1 cellular context compared by ENCODE assay signal in the genomic region with DNA sequence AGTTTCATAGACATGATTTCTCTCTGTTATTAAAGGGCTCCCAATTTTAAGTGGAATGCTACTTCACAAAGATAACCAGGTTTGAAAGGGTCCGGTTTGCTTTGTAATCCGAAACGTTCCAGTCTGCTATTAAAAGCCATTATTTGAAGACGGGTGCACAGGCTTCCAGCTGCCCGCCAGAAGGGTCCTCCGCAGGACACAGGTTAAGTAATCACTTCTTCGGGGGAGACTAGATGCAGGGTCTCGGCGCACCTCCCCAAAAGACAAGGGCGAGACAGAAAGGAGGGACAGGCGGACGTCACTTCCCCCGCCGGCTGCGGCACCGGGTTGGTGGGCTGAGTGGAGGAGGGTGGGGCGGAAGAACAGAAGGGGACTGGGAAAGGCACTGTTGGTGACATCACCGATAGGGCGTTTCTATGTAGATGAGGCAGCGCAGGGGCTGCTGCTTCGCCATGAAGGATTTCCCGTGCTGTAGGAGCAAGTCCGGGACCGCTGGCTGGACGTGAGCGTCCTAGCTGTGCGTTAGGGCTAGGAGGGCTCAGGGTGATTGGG.
A peak's percentile ranks its signal among the peaks of the same experiment; 100 is the strongest.
TF ChIP-seq lines count a peak whose summit lies in the region.

No MANE protein-coding gene starts in this region.

TF ChIP-seq in HepG2, 621 proteins besides CTCF, POLR2A, EP300 and RAD21 (continued from another document and continues in another):
- TF ChIP-seq ZNF546 (CRISPR knock-in tag; conservative IDR thresholded peaks at IDR 0.05) (no peak), ZNF564 (CRISPR knock-in tag; IDR thresholded peaks at IDR 0.05) (no peak), ZXDC (CRISPR knock-in tag; IDR thresholded peaks at IDR 0.05) (no peak), BHLHE40 (IDR thresholded peaks at IDR 0.05; ENCODE audit: low read length) (peak; percentile 17; the same call in 1 of the 2 replicates), ZNF589 (CRISPR knock-in tag; conservative IDR thresholded peaks at IDR 0.05) (no peak; the same call in 1 of the 2 replicates), ARNT (IDR thresholded peaks at IDR 0.05) (no peak), HMGXB4 (CRISPR knock-in tag; IDR thresholded peaks at IDR 0.05; ENCODE audit: borderline replicate concordance in 1 of 2, low read depth in 1 of 2) (0 out of 4 replicates have a peak, but pooled peaks of 1 of the 2 experiments have one; percentile 24), PBX2 (CRISPR knock-in tag; IDR thresholded peaks at IDR 0.05) (no peak), NFYB (CRISPR knock-in tag; IDR thresholded peaks at IDR 0.05) (peak; percentile 81), PAF1 (CRISPR knock-in tag; IDR thresholded peaks at IDR 0.05) (no peak), ZNF709 (CRISPR knock-in tag; IDR thresholded peaks at IDR 0.05) (no peak), NR2F2 (IDR thresholded peaks at IDR 0.05; ENCODE audit: borderline replicate concordance, low read depth) (no peak), ERF (CRISPR knock-in tag; IDR thresholded peaks at IDR 0.05) (no peak), ZBTB20 (CRISPR knock-in tag; IDR thresholded peaks at IDR 0.05; ENCODE audit: borderline replicate concordance, low read depth) (no peak), ATF6 (CRISPR knock-in tag; conservative IDR thresholded peaks at IDR 0.05) (no peak), ZBTB26 (CRISPR knock-in tag; IDR thresholded peaks at IDR 0.05; ENCODE audit: borderline replicate concordance) (0 out of 2 replicates have a peak, but pooled peaks have one; percentile 18), GFI1 (CRISPR knock-in tag; IDR thresholded peaks at IDR 0.05; ENCODE audit: borderline replicate concordance) (no peak), MLLT10 (CRISPR knock-in tag; IDR thresholded peaks at IDR 0.05) (no peak), SAP130 (CRISPR knock-in tag; IDR thresholded peaks at IDR 0.05; ENCODE audit: low read depth) (peak; percentile 58), ZBTB43 (CRISPR knock-in tag; conservative IDR thresholded peaks at IDR 0.05) (no peak), ZNF574 (CRISPR knock-in tag; IDR thresholded peaks at IDR 0.05) (no peak; the same call in 1 of the 2 replicates), ZNF678 (CRISPR knock-in tag; IDR thresholded peaks at IDR 0.05) (no peak), EED (CRISPR knock-in tag; IDR thresholded peaks at IDR 0.05) (no peak), ATM (IDR thresholded peaks at IDR 0.05; ENCODE audit: borderline replicate concordance) (no peak), KAT8 (CRISPR knock-in tag; IDR thresholded peaks at IDR 0.05) (no peak), MBD4 (IDR thresholded peaks at IDR 0.05; ENCODE audit: borderline replicate concordance, low read length) (no peak), ZIK1 (CRISPR knock-in tag; IDR thresholded peaks at IDR 0.05; ENCODE audit: borderline replicate concordance, low read depth) (no peak), ATF4 (CRISPR knock-in tag; IDR thresholded peaks at IDR 0.05) (0 out of 4 replicates have a peak, but pooled peaks of 1 of the 2 experiments have one; percentile 52), ZFP36L1 (CRISPR knock-in tag; IDR thresholded peaks at IDR 0.05) (peak; percentile 12; the same call in 1 of the 2 replicates), E2F5 (CRISPR knock-in tag; conservative IDR thresholded peaks at IDR 0.05) (no peak)
- TF ChIP-seq, protein P1, sequence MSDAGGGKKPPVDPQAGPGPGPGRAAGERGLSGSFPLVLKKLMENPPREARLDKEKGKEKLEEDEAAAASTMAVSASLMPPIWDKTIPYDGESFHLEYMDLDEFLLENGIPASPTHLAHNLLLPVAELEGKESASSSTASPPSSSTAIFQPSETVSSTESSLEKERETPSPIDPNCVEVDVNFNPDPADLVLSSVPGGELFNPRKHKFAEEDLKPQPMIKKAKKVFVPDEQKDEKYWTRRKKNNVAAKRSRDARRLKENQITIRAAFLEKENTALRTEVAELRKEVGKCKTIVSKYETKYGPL (CRISPR knock-in tag; IDR thresholded peaks at IDR 0.05): no peak
- TF ChIP-seq, protein P2, sequence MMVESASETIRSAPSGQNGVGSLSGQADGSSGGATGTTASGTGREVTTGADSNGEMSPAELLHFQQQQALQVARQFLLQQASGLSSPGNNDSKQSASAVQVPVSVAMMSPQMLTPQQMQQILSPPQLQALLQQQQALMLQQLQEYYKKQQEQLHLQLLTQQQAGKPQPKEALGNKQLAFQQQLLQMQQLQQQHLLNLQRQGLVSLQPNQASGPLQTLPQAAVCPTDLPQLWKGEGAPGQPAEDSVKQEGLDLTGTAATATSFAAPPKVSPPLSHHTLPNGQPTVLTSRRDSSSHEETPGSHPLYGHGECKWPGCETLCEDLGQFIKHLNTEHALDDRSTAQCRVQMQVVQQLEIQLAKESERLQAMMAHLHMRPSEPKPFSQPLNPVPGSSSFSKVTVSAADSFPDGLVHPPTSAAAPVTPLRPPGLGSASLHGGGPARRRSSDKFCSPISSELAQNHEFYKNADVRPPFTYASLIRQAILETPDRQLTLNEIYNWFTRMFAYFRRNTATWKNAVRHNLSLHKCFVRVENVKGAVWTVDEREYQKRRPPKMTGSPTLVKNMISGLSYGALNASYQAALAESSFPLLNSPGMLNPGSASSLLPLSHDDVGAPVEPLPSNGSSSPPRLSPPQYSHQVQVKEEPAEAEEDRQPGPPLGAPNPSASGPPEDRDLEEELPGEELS (CRISPR knock-in tag; IDR thresholded peaks at IDR 0.05): no peak
- TF ChIP-seq, protein P3, sequence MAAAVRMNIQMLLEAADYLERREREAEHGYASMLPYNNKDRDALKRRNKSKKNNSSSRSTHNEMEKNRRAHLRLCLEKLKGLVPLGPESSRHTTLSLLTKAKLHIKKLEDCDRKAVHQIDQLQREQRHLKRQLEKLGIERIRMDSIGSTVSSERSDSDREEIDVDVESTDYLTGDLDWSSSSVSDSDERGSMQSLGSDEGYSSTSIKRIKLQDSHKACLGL (CRISPR knock-in tag; IDR thresholded peaks at IDR 0.05): 0 out of 2 replicates have a peak, but pooled peaks have one; percentile 8
- TF ChIP-seq, protein P4, sequence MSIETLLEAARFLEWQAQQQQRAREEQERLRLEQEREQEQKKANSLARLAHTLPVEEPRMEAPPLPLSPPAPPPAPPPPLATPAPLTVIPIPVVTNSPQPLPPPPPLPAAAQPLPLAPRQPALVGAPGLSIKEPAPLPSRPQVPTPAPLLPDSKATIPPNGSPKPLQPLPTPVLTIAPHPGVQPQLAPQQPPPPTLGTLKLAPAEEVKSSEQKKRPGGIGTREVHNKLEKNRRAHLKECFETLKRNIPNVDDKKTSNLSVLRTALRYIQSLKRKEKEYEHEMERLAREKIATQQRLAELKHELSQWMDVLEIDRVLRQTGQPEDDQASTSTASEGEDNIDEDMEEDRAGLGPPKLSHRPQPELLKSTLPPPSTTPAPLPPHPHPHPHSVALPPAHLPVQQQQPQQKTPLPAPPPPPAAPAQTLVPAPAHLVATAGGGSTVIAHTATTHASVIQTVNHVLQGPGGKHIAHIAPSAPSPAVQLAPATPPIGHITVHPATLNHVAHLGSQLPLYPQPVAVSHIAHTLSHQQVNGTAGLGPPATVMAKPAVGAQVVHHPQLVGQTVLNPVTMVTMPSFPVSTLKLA (IDR thresholded peaks at IDR 0.05): no peak
